Comparison of ENCODE assay signal across 8 cellular contexts in genomic region chr1:23867953-23868847, GRCh38. TPM values are rescaled to one million over a fixed set of nuclear protein-coding genes. Genes with fewer than 3 reads are reported as not detected.
A peak's percentile ranks its signal among the peaks of the same experiment; 100 is the strongest.
DNase-seq lines count a peak whose midpoint lies in the region; ATAC-seq lines count a peak whose summit lies in the region.

FUCA1 (minus strand) TSS chr1:23868290; CDS start chr1:23868286, 4 bp downstream.

- peak within 1 kb of the TSS; percentile 70 to 72 for H3K27ac ChIP-seq in esophagus (ENCODE audit: low read depth in 2 of 2, low read length in 1 of 2)

- peaks cover 0 to 3% of the 10 kb centered on the region in 2 donors for H3K4me1 ChIP-seq in esophagus (ENCODE audit: control insufficient read depth in 2 of 2, insufficient read depth in 2 of 2, low read length in 1 of 2)
- peaks cover 20% of the 10 kb centered on the region for H3K4me1 ChIP-seq in mucosa of stomach (ENCODE audit: control insufficient read depth, insufficient read depth, low read length)

- DNase-seq in DMS114 treated with DMSO at 0.1 percent for 48 hours (lab: John Stamatoyannopoulos, UW; ENCODE audit: unreplicated experiment) (peak; percentile 88), HuH-7.5 (ENCODE audit: low spot score) (peak; percentile 94), OCI-M1 (lab: John Stamatoyannopoulos, UW) (peak; percentile 96)
- DNase-seq in activated T-cell treated with anti-CD3 and anti-CD28 coated beads, Interleukin-2, amount 50 U/mL, for 1 hour = peak; percentile 96
- peak; percentile 89 to 90 for DNase-seq in stimulated activated CD8-positive, alpha-beta memory T cell treated with anti-CD3 and anti-CD28 coated beads, Interleukin-7, amount 100 ng/mL, for 1 hour (ENCODE audit: low read depth in 2 of 2)

- peak; percentile 91 for ATAC-seq in GM21515 (IDR thresholded peaks at IDR 0.05; ENCODE audit: unreplicated experiment)

- H3K9me3 ChIP-seq in esophagus (ENCODE audit: control insufficient read depth in 2 of 2, insufficient read depth in 1 of 2, low read depth in 1 of 2, low read length in 1 of 2) = no peaks in the 10 kb centered on the region
- H3K9me3 ChIP-seq in mucosa of stomach (ENCODE audit: control insufficient read depth, low read length) = no peaks in the 10 kb centered on the region

- peak within 1 kb of the TSS; percentile 69 to 84 for H3K4me3 ChIP-seq in esophagus (ENCODE audit: low read depth in 1 of 2, low read length in 2 of 2)
- H3K4me3 ChIP-seq in mucosa of stomach (ENCODE audit: low read length) = peak within 1 kb of the TSS; percentile 45

- 3% methylated on average over 79 to 81 of the region's 81 CpGs for WGBS in esophagus, 2 donors

- H3K9ac ChIP-seq in mucosa of stomach (ENCODE audit: low read length) = peak within 1 kb of the TSS; percentile 68

- H3K36me3 ChIP-seq in esophagus (ENCODE audit: control insufficient read depth in 2 of 2, insufficient read depth in 2 of 2, low read length in 1 of 2) (no peaks in the 10 kb centered on the region), mucosa of stomach (ENCODE audit: control insufficient read depth, insufficient read depth, low read length) (no peaks in the 10 kb centered on the region)

- H3K27me3 ChIP-seq in esophagus (ENCODE audit: control insufficient read depth in 1 of 2, insufficient read depth in 2 of 2, low read length in 2 of 2) (no peaks in the 10 kb centered on the region), mucosa of stomach (ENCODE audit: control insufficient read depth, insufficient read depth, low read length) (no peaks in the 10 kb centered on the region)

RNA-seq across cellular contexts. Expression of gene FUCA1, which starts in this region (rescaled TPM):
- polyA plus RNA-seq in esophagus = 10 to 100 TPM in 1 of 2 donors, 1 to 10 TPM in 1; 7.3 to 10.2 TPM

Comparison
In these comparisons a context has a peak if more than half of its experiments do, and no peak if none do; other contexts are left out.
1. Peak in every context shown above with its lines: DNase-seq, ATAC-seq, H3K4me3 ChIP-seq and H3K27ac ChIP-seq.